ENCODE assay signal across 33 cellular contexts in the genomic region with DNA sequence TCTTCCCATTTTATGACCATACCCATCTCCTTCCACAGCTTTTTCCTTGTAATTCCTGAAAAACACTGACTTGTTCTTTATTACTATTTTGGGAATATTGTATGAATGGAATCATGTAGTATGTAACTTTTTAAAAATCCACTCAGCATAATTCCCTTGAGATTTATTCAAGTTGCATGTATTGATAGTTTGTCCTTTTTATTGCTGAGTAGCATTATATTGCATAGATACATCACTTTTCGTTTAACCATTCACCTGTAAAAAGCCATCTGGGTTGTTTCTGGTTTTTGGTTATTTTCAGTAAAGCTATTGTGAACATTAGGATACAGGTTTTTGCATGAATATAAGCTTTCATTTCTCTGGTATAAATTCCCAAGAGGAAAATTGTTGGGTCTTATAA.
"Had no signal": no experiment of that assay in that cellular context is flagged by ENCODE, and none has a peak within 500 bp of the region (broad histone marks: within the 10 kb centered on the region; RNA-seq: fewer than 3 reads in every experiment).

No MANE protein-coding gene starts in this region.

- ATAC-seq: activated naive CD4-positive, alpha-beta T cell treated with anti-CD3 and anti-CD28 coated beads, Interleukin-2, amount 50 U/mL, for 72 hours; activated naive CD8-positive, alpha-beta T cell treated with anti-CD3 and anti-CD28 coated beads, Interleukin-2, amount 50 U/mL, for 24 hours; activated T-cell treated with anti-CD3 and anti-CD28 coated beads, Interleukin-2, amount 50 U/mL, for 4 hours; activated T-cell treated with anti-CD3 and anti-CD28 coated beads, Interleukin-2, amount 50 U/mL, for 72 hours; activated T-helper 17 cell treated with anti-CD3 and anti-CD28 coated beads, Interleukin-2, amount 50 U/mL, for 72 hours; body of pancreas had no signal

- H3K9me3 ChIP-seq: adrenal gland, ascending aorta, body of pancreas had no signal

- H3K4me3 ChIP-seq: adrenal gland, ascending aorta, body of pancreas, breast epithelium, cardiac muscle cell had no signal

- DNase-seq: activated effector memory CD4-positive, alpha-beta T cell treated with anti-CD3 and anti-CD28 coated beads, Interleukin-2, amount 50 U/mL, for 16 hours; activated effector memory CD4-positive, alpha-beta T cell treated with Interleukin-2 at 50 U/mL for 16 hours; activated gamma-delta T cell; activated gamma-delta T cell treated with Interleukin-2 at 50 U/mL for 16 hours; activated naive CD4-positive, alpha-beta T cell; activated naive CD4-positive, alpha-beta T cell treated with anti-CD3 and anti-CD28 coated beads for 36 hours; activated naive CD4-positive, alpha-beta T cell treated with anti-CD3 and anti-CD28 coated beads, Interleukin-2, amount 10 ng/mL, durations not matched to agents 7 days and 5 days; activated naive CD4-positive, alpha-beta T cell treated with anti-CD3 and anti-CD28 coated beads, Interleukin-2, amount 50 U/mL, for 16 hours; activated naive CD4-positive, alpha-beta T cell treated with Interleukin-2 at 50 U/mL for 16 hours; activated naive CD8-positive, alpha-beta T cell treated with anti-CD3 and anti-CD28 coated beads for 36 hours; activated naive CD8-positive, alpha-beta T cell treated with anti-CD3 and anti-CD28 coated beads, Interleukin-2, amount 10 ng/mL, durations not matched to agents 7 days and 5 days; activated naive CD8-positive, alpha-beta T cell treated with anti-CD3 and anti-CD28 coated beads, Interleukin-2, amount 50 U/mL, for 24 hours; activated T-cell treated with anti-CD3 and anti-CD28 coated beads, Interleukin-2, amount 50 U/mL, for 24 hours; activated T-cell treated with anti-CD3 and anti-CD28 coated beads, Interleukin-2, amount 50 U/mL, for 4 hours; activated T-cell treated with anti-CD3 and anti-CD28 coated beads, Interleukin-2, amount 50 U/mL, for 48 hours; activated T-cell treated with anti-CD3 and anti-CD28 coated beads, Interleukin-2, amount 50 U/mL, for 72 hours; adrenal gland; amniotic stem cell; amygdala; anterior cingulate cortex; aorta; body of pancreas; brain microvascular endothelial cell; caudate nucleus; central memory CD4-positive, alpha-beta T cell; cerebellar nuclear complex had no signal

- H3K27me3 ChIP-seq: adrenal gland, ascending aorta, body of pancreas, brain microvascular endothelial cell, breast epithelium, cardiac muscle cell had no signal

- FAIRE-seq: astrocyte, bronchial epithelial cell had no signal

- H3K27ac ChIP-seq: adrenal gland, ascending aorta, body of pancreas, brain microvascular endothelial cell, breast epithelium, cardiac muscle cell had no signal

- H3K36me3 ChIP-seq: adrenal gland, ascending aorta, brain microvascular endothelial cell, breast epithelium, cardiac muscle cell had no signal

- H3K4me1 ChIP-seq: adrenal gland, ascending aorta, body of pancreas, breast epithelium had no signal
